ENCODE assay signal across 8 cellular contexts in genomic region chr18:79400091-79400590, GRCh38. TPM values are rescaled to one million over a fixed set of nuclear protein-coding genes. Genes with fewer than 3 reads are reported as not detected.
DNase-seq lines count a peak whose midpoint lies in the region; ATAC-seq and TF ChIP-seq lines count a peak whose summit lies in the region.

No MANE protein-coding gene starts in this region.

- TF ChIP-seq POLR2A in upper lobe of left lung (IDR thresholded peaks at IDR 0.05): no peak

- WGBS in upper lobe of left lung, 2 donors: 0 to 2% methylated on average over 3 to 57 of the region's 71 CpGs

- POLR2A ChIA-PET in naive thymus-derived CD4-positive, alpha-beta T cell (lab: Charles Lee): interaction anchor here (1.6 to 7.8 kb wide), 2 partner anchors 123 to 279 kb away, joined by 6 to 62 read pairs; partner anchors contain the start of gene CTDP1

- no peaks in the 10 kb centered on the region for H3K27me3 Mint-ChIP-seq in naive thymus-derived CD4-positive, alpha-beta T cell
- H3K27me3 Mint-ChIP-seq in CD14-positive monocyte (ENCODE audit: low read depth in 3 of 3): peaks cover 30 to 43% (median 36%) of the 10 kb centered on the region in 3 donors

- CTCF ChIA-PET in naive thymus-derived CD4-positive, alpha-beta T cell (lab: Charles Lee): no interaction called here

- no peaks in the 10 kb centered on the region for H3K27me3 ChIP-seq in naive thymus-derived CD4-positive, alpha-beta T cell (ENCODE audit: control insufficient read depth in 2 of 2, insufficient read depth in 2 of 2, low read length in 2 of 2)
- H3K27me3 ChIP-seq in upper lobe of left lung: peaks cover 0 to 10% (median 3%) of the 10 kb centered on the region in 4 donors

- ATAC-seq in HG03354 (IDR thresholded peaks at IDR 0.05; ENCODE audit: poor library complexity, severe bottlenecking, unreplicated experiment) (peak; percentile 29), upper lobe of left lung (ENCODE audit: low FRiP score in 2 of 2) (peak in 1 of 2 donors; percentile 57), HG03521 (IDR thresholded peaks at IDR 0.05; ENCODE audit: unreplicated experiment) (no peak)
- ATAC-seq in naive thymus-derived CD4-positive, alpha-beta T cell: peak; percentile 45

- H3K27ac ChIP-seq in naive thymus-derived CD4-positive, alpha-beta T cell (ENCODE audit: low read depth, low read length): peak overlapping the region; percentile 95
- peak overlapping the region; percentile 77 to 97 (median 89) for H3K27ac ChIP-seq in upper lobe of left lung

- peak; percentile 42 for DNase-seq in COLO668 (lab: John Stamatoyannopoulos, UW; ENCODE audit: unreplicated experiment)
- peak; percentile 50 to 58 for DNase-seq in activated CD4-positive, alpha-beta T cell treated with anti-CD3 and anti-CD28 coated beads, Interleukin-2, amount 50 U/mL, for 4 hours
- DNase-seq in epithelial cell of proximal tubule (ENCODE audit: low read depth): no peak
- DNase-seq in naive thymus-derived CD4-positive, alpha-beta T cell: peak in 8 of 9 donors; percentile 38 to 65 (median 52)
- DNase-seq in upper lobe of left lung: peak; percentile 71 to 95
- no peak for DNase-seq in CD14-positive monocyte (ENCODE audit: low spot score)

- peak overlapping the region; percentile 59 for H3K4me3 ChIP-seq in epithelial cell of proximal tubule (ENCODE audit: low read depth, low read length)
- H3K4me3 ChIP-seq in naive thymus-derived CD4-positive, alpha-beta T cell (ENCODE audit: low read length): peak overlapping the region; percentile 52
- H3K4me3 ChIP-seq in upper lobe of left lung: peak overlapping the region; percentile 76 to 97 (median 90)

- peaks cover 31 to 64% (median 52%) of the 10 kb centered on the region in 7 donors for H3K4me1 Mint-ChIP-seq in naive thymus-derived CD4-positive, alpha-beta T cell
- H3K4me1 Mint-ChIP-seq in CD14-positive monocyte: peaks cover 48% of the 10 kb centered on the region

- H3K27ac Mint-ChIP-seq in naive thymus-derived CD4-positive, alpha-beta T cell: no peak overlapping the region
- no peak overlapping the region for H3K27ac Mint-ChIP-seq in CD14-positive monocyte

- peaks cover 0 to 12% (median 0%) of the 10 kb centered on the region in 5 donors for H3K36me3 Mint-ChIP-seq in naive thymus-derived CD4-positive, alpha-beta T cell
- peaks cover 19 to 34% of the 10 kb centered on the region in 2 donors for H3K36me3 Mint-ChIP-seq in CD14-positive monocyte

- no peaks in the 10 kb centered on the region for H3K36me3 ChIP-seq in naive thymus-derived CD4-positive, alpha-beta T cell (ENCODE audit: control insufficient read depth in 2 of 3, insufficient read depth in 3 of 3, low read length in 3 of 3)
- no peaks in the 10 kb centered on the region for H3K36me3 ChIP-seq in upper lobe of left lung

- H3K4me3 Mint-ChIP-seq in naive thymus-derived CD4-positive, alpha-beta T cell: peak overlapping the region in 2 of 10 donors; percentile 90 to 91
- H3K4me3 Mint-ChIP-seq in CD14-positive monocyte: peak overlapping the region in 1 of 2 donors; percentile 58

- H3K9me3 ChIP-seq in naive thymus-derived CD4-positive, alpha-beta T cell (ENCODE audit: control insufficient read depth in 2 of 3, low read length in 3 of 3): no peaks in the 10 kb centered on the region
- H3K9me3 ChIP-seq in upper lobe of left lung: no peaks in the 10 kb centered on the region

- TF ChIP-seq EP300 in upper lobe of left lung (IDR thresholded peaks at IDR 0.05): no peak

- no peak for TF ChIP-seq CTCF in epithelial cell of proximal tubule (conservative IDR thresholded peaks at IDR 0.05; ENCODE audit: low read depth, low read length)
- no peak for TF ChIP-seq CTCF in upper lobe of left lung (IDR thresholded peaks at IDR 0.05)
- no peak for TF ChIP-seq CTCF in CD14-positive monocyte (IDR thresholded peaks at IDR 0.05)

- peaks cover 22 to 43% of the 10 kb centered on the region in 2 donors for H3K4me1 ChIP-seq in naive thymus-derived CD4-positive, alpha-beta T cell (ENCODE audit: control insufficient read depth in 2 of 2, insufficient read depth in 2 of 2, low read length in 2 of 2)
- H3K4me1 ChIP-seq in upper lobe of left lung: peaks cover 33 to 86% (median 57%) of the 10 kb centered on the region in 4 donors

- peaks cover 0 to 4% (median 0%) of the 10 kb centered on the region in 11 donors for H3K9me3 Mint-ChIP-seq in naive thymus-derived CD4-positive, alpha-beta T cell
- H3K9me3 Mint-ChIP-seq in CD14-positive monocyte: peaks cover 0 to 12% (median 0%) of the 10 kb centered on the region in 7 donors

- intact Hi-C loops in naive thymus-derived CD4-positive, alpha-beta T cell (cut with micrococcal nuclease): loop anchor here (1.0 to 10.0 kb wide), 4 partner anchors 279 to 585 kb away; partner anchors contain the start of genes ATP9B (in 1 of the 2), CTDP1 (in 1 of the 2), SLC66A2 (in 1 of the 2) and TXNL4A (in 1 of the 2)
- intact Hi-C loops in CD14-positive monocyte (cut with micrococcal nuclease): loop anchor here in 1 of 2 donors (10.0 kb wide), 1 partner anchor 635 kb away; the partner anchor contains the start of gene RBFA

RNA-seq across cellular contexts. Expression of gene NFATC1, which starts 4.4 kb away (rescaled TPM):
- 0.46 and 2.1 TPM in 2 replicates for total RNA-seq in epithelial cell of proximal tubule
- 10 to 100 TPM; 44.3 to 87.2 (median 53.8) TPM for total RNA-seq in naive thymus-derived CD4-positive, alpha-beta T cell
- polyA plus RNA-seq in naive thymus-derived CD4-positive, alpha-beta T cell: 10 to 100 TPM; 27.1 to 49.9 TPM
- 10 to 100 TPM; 13.6 to 39.5 (median 20.3) TPM for total RNA-seq in upper lobe of left lung
- 1 to 10 TPM; 7.8 to 8.3 TPM for polyA plus RNA-seq in CD14-positive monocyte

Comparison
In these comparisons a context has a peak if more than half of its experiments do, and no peak if none do; other contexts are left out.
1. DNase-seq: peak in COLO668 (single experiment), activated CD4-positive, alpha-beta T cell treated with anti-CD3 and anti-CD28 coated beads, Interleukin-2, amount 50 U/mL, for 4 hours (2 of 2), naive thymus-derived CD4-positive, alpha-beta T cell (8 of 9) and upper lobe of left lung (2 of 2); none in epithelial cell of proximal tubule (single experiment) and CD14-positive monocyte (single experiment).
2. Peak in every context shown above with its lines, with median percentiles within 50 percentile points of each other: H3K4me3 ChIP-seq.